In the genomic region with DNA sequence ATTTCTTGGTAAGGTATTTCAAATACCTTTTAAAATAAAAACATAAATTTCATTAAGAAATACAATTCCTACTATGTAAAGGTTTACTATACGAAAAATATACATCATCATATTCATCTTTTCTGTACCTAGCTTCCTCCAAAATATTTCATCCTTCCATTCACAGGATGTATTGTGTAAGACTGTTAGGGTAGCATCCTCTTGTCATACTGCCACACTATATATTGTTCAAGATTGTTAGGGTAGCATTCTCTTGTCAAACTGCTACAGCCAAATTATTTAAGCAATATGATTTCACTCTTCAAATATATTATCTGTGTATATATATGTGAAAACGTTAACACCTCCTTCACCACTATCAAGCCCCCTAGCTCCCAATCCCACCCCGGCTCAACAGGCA, we compare ENCODE assay signal across 1 cellular context.
TF ChIP-seq lines count a peak whose summit lies in the region.

No MANE protein-coding gene starts in this region.

TF ChIP-seq in HepG2, 621 proteins besides CTCF, POLR2A, EP300 and RAD21 (continued from another document):
- TF ChIP-seq, protein P1, sequence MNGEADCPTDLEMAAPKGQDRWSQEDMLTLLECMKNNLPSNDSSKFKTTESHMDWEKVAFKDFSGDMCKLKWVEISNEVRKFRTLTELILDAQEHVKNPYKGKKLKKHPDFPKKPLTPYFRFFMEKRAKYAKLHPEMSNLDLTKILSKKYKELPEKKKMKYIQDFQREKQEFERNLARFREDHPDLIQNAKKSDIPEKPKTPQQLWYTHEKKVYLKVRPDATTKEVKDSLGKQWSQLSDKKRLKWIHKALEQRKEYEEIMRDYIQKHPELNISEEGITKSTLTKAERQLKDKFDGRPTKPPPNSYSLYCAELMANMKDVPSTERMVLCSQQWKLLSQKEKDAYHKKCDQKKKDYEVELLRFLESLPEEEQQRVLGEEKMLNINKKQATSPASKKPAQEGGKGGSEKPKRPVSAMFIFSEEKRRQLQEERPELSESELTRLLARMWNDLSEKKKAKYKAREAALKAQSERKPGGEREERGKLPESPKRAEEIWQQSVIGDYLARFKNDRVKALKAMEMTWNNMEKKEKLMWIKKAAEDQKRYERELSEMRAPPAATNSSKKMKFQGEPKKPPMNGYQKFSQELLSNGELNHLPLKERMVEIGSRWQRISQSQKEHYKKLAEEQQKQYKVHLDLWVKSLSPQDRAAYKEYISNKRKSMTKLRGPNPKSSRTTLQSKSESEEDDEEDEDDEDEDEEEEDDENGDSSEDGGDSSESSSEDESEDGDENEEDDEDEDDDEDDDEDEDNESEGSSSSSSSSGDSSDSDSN (CRISPR knock-in tag; IDR thresholded peaks at IDR 0.05), result no peak
